Comparison of ENCODE assay signal across 19 cellular contexts in genomic region chr6:73742433-73742832, GRCh38. TPM values are rescaled to one million over a fixed set of nuclear protein-coding genes. Genes with fewer than 3 reads are reported as not detected.
DNase-seq lines count a peak whose midpoint lies in the region; TF ChIP-seq lines count a peak whose summit lies in the region.
"Had no signal": no experiment of that assay in that cellular context is flagged by ENCODE, and none has a peak within 500 bp of the region (broad histone marks: within the 10 kb centered on the region; RNA-seq: fewer than 3 reads in every experiment).

No MANE protein-coding gene starts in this region.

- no peaks in the 10 kb centered on the region for H3K36me3 ChIP-seq in vagina
- H3K36me3 ChIP-seq in HAP-1 (replicated peaks) = no peaks in the 10 kb centered on the region

- DNase-seq in DMS 273 treated with DMSO at 0.1 percent for 48 hours (lab: John Stamatoyannopoulos, UW) (peak; percentile 33), DMS 273 (lab: John Stamatoyannopoulos, UW; ENCODE audit: unreplicated experiment) (no peak), NCI-H345 treated with DMSO at 0.1 percent for 48 hours (lab: John Stamatoyannopoulos, UW; ENCODE audit: unreplicated experiment) (peak; percentile 61), NCI-H345 (lab: John Stamatoyannopoulos, UW) (no peak), CD1c-positive myeloid dendritic cell (ENCODE audit: extremely low spot score) (peak; percentile 31), islet precursor cell (peak; percentile 57), vagina (ENCODE audit: extremely low spot score in 2 of 2) (no peak), HAP-1 (ENCODE audit: low spot score in 2 of 2) (no peak)
- DNase-seq: CD4-positive, alpha-beta memory T cell; DMS53; DND-41; EL; GM23248; HFFc6 had no signal

- in situ Hi-C loops in HAP-1 (cut with MboI; ENCODE audit: low sequenced_read_pairs) = loop anchor here (25.0 kb wide), 1 partner anchor 1470 kb away; the partner anchor contains the start of gene COL12A1

- H3K27me3 ChIP-seq in vagina = no peaks in the 10 kb centered on the region
- no peaks in the 10 kb centered on the region for H3K27me3 ChIP-seq in HAP-1 (ENCODE audit: low read depth)

- H3K4me3 ChIP-seq in vagina = no peak overlapping the region
- no peak overlapping the region for H3K4me3 ChIP-seq in HAP-1
- H3K4me3 ChIP-seq: A549, GM12878, GM23248 had no signal

- no peak overlapping the region for H3K27ac ChIP-seq in vagina
- H3K27ac ChIP-seq: 22Rv1, A549, C4-2B, GM23248, HL-60 had no signal

- no peak for TF ChIP-seq CTCF in vagina (IDR thresholded peaks at IDR 0.05)

- intact Hi-C loops in vagina (cut with DNase I) = loop anchor here (10.0 kb wide), 1 partner anchor 1462 kb away; the partner anchor contains the start of gene COL12A1

- H3K4me1 ChIP-seq in vagina = peaks cover 15% of the 10 kb centered on the region
- H3K4me1 ChIP-seq in HAP-1 = no peaks in the 10 kb centered on the region

- TF ChIP-seq POLR2A in vagina (IDR thresholded peaks at IDR 0.05) = no peak

- H3K9me3 ChIP-seq in vagina (no peaks in the 10 kb centered on the region), HAP-1 (no peaks in the 10 kb centered on the region)
- H3K9me3 ChIP-seq: A549 had no signal

RNA-seq across cellular contexts. Expression of gene CD109, which starts 46.4 kb away (rescaled TPM):
- 29.0 TPM for total RNA-seq in vagina

Comparison
In these comparisons a context has a peak if more than half of its experiments do, and no peak if none do; other contexts are left out.
1. DNase-seq: peak in DMS 273 treated with DMSO at 0.1 percent for 48 hours (single experiment), NCI-H345 treated with DMSO at 0.1 percent for 48 hours (single experiment), CD1c-positive myeloid dendritic cell (single experiment) and islet precursor cell (single experiment); none in DMS 273 (single experiment), NCI-H345 (single experiment), vagina (0 of 2) and HAP-1 (0 of 2).